ENCODE assay signal across 8 cellular contexts in genomic region chr19:43755256-43755801, GRCh38. TPM values are rescaled to one million over a fixed set of nuclear protein-coding genes. Genes with fewer than 3 reads are reported as not detected.
A peak's percentile ranks its signal among the peaks of the same experiment; 100 is the strongest.
DNase-seq lines count a peak whose midpoint lies in the region; ATAC-seq and TF ChIP-seq lines count a peak whose summit lies in the region.

No MANE protein-coding gene starts in this region.

- CTCF ChIA-PET in CD8-positive, alpha-beta memory T cell (lab: Charles Lee) = interaction anchor here (1.0 to 4.2 kb wide), 4 partner anchors 10 to 30 kb away, joined by 3 to 27 read pairs (median 8); no protein-coding TSS in a partner anchor
- CTCF ChIA-PET in activated B cell treated with CpG ODN at 0.5 μM for 24 hours (lab: Charles Lee) = interaction anchor here (1.9 to 4.0 kb wide), 4 partner anchors 10 to 30 kb away, joined by 8 to 33 read pairs (median 18); partner anchors contain the start of gene KCNN4

- H3K36me3 ChIP-seq in CD8-positive, alpha-beta memory T cell (ENCODE audit: insufficient read depth, low read length) = peaks cover 3% of the 10 kb centered on the region

- H3K27me3 Mint-ChIP-seq in CD8-positive, alpha-beta memory T cell = peaks cover 0 to 5% of the 10 kb centered on the region in 2 donors
- H3K27me3 Mint-ChIP-seq in HFFc6 (ENCODE audit: insufficient read depth) = peaks cover 1% of the 10 kb centered on the region
- H3K27me3 Mint-ChIP-seq in activated B cell treated with CpG ODN at 0.5 μM for 24 hours = no peaks in the 10 kb centered on the region

- TF ChIP-seq CTCF in HFFc6 (IDR thresholded peaks at IDR 0.05) (no peak), activated B cell treated with CpG ODN at 0.5 μM for 24 hours (IDR thresholded peaks at IDR 0.05) (no peak)

- peak overlapping the region; percentile 98 to 99 (median 98) for H3K27ac Mint-ChIP-seq in CD8-positive, alpha-beta memory T cell
- H3K27ac Mint-ChIP-seq in HFFc6 (peak overlapping the region; percentile 98), activated B cell treated with CpG ODN at 0.5 μM for 24 hours (peak overlapping the region; percentile 98)

- peaks cover 0 to 4% (median 0%) of the 10 kb centered on the region in 5 donors for H3K9me3 Mint-ChIP-seq in CD8-positive, alpha-beta memory T cell
- H3K9me3 Mint-ChIP-seq in HFFc6 = no peaks in the 10 kb centered on the region
- no peaks in the 10 kb centered on the region for H3K9me3 Mint-ChIP-seq in activated B cell treated with CpG ODN at 0.5 μM for 24 hours

- H3K4me1 ChIP-seq in CD8-positive, alpha-beta memory T cell (ENCODE audit: insufficient read depth, low read length) = peaks cover 33% of the 10 kb centered on the region

- POLR2A ChIA-PET in CD8-positive, alpha-beta memory T cell (lab: Charles Lee) = interaction anchor here (1.0 to 2.9 kb wide), 4 partner anchors 10 to 87 kb away, joined by 5 to 19 read pairs (median 8); partner anchors contain the start of gene KCNN4
- POLR2A ChIA-PET in activated B cell treated with CpG ODN at 0.5 μM for 24 hours (lab: Charles Lee) = interaction anchor here (0.8 to 24.7 kb wide), 12 partner anchors 10 to 251 kb away, joined by 3 to 661 read pairs (median 9); partner anchors contain the start of genes IRGQ, KCNN4, PHLDB3 and PLAUR

- H3K4me3 Mint-ChIP-seq in CD8-positive, alpha-beta memory T cell = peak overlapping the region; percentile 92 to 98 (median 97)
- peak overlapping the region; percentile 95 for H3K4me3 Mint-ChIP-seq in HFFc6
- peak overlapping the region; percentile 90 for H3K4me3 Mint-ChIP-seq in activated B cell treated with CpG ODN at 0.5 μM for 24 hours

- no peaks in the 10 kb centered on the region for H3K27me3 ChIP-seq in CD8-positive, alpha-beta memory T cell (ENCODE audit: insufficient read depth, low read length, poor library complexity, severe bottlenecking)

- H3K4me1 Mint-ChIP-seq in CD8-positive, alpha-beta memory T cell = peaks cover 38 to 47% (median 41%) of the 10 kb centered on the region in 3 donors
- H3K4me1 Mint-ChIP-seq in HFFc6 (ENCODE audit: low read depth) (peaks cover 73% of the 10 kb centered on the region), activated B cell treated with CpG ODN at 0.5 μM for 24 hours (peaks cover 78% of the 10 kb centered on the region)

- peak; percentile 67 to 84 (median 75) for DNase-seq in CD8-positive, alpha-beta memory T cell
- DNase-seq in HFFc6 = no peak
- peak; percentile 86 for DNase-seq in NCI-H2227 (lab: John Stamatoyannopoulos, UW; ENCODE audit: unreplicated experiment)
- peak; percentile 73 for DNase-seq in activated B cell treated with CpG ODN at 0.5 μM for 24 hours
- DNase-seq in central memory CD4-positive, alpha-beta T cell = peak; percentile 71
- DNase-seq in islet precursor cell = peak; percentile 81
- peak; percentile 91 for DNase-seq in stimulated activated CD4-positive, alpha-beta T cell treated with anti-CD3 and anti-CD28 coated beads, Interleukin-15, amount 100 ng/mL, for 24 hours
- no peak for DNase-seq in 8988T

- H3K9me3 ChIP-seq in CD8-positive, alpha-beta memory T cell (ENCODE audit: low read length) = no peaks in the 10 kb centered on the region

- H3K36me3 Mint-ChIP-seq in CD8-positive, alpha-beta memory T cell = peaks cover 0 to 25% (median 3%) of the 10 kb centered on the region in 3 donors
- H3K36me3 Mint-ChIP-seq in HFFc6 (ENCODE audit: low read depth) = peaks cover 28% of the 10 kb centered on the region
- H3K36me3 Mint-ChIP-seq in activated B cell treated with CpG ODN at 0.5 μM for 24 hours (ENCODE audit: low read depth) = peaks cover 30% of the 10 kb centered on the region

- peak overlapping the region; percentile 94 for H3K27ac ChIP-seq in CD8-positive, alpha-beta memory T cell (ENCODE audit: low read depth, low read length)

- intact Hi-C loops in activated B cell treated with CpG ODN at 0.5 μM for 24 hours (cut with micrococcal nuclease) = loop anchor here (2.0 kb wide), 1 partner anchor 55 kb away; no protein-coding TSS in a partner anchor

- no peak for ATAC-seq in activated B cell treated with CpG ODN at 0.5 μM for 24 hours (ENCODE audit: low read depth)

- H3K4me3 ChIP-seq in CD8-positive, alpha-beta memory T cell (ENCODE audit: low read length) = peak overlapping the region; percentile 99

RNA-seq across cellular contexts. Expression of gene SMG9, which starts 0.6 kb away (rescaled TPM):
- total RNA-seq in CD8-positive, alpha-beta memory T cell = 10 to 100 TPM; 85.8 to 91.3 TPM
- polyA plus RNA-seq in CD8-positive, alpha-beta memory T cell = 11.0 TPM
- 10 to 100 TPM; 29.8 to 39.4 (median 32.0) TPM for total RNA-seq in HFFc6 (2021; fragmentation: NEBNext Ultra II Directional; extraction: Animal tissue kit (Norgen Biotek cat#: 25700))
- 91.2 and 105 TPM in 2 replicates for total RNA-seq in activated B cell treated with CpG ODN at 0.5 μM for 24 hours

RNA-seq across cellular contexts. Expression of gene KCNN4, which starts 25.4 kb away (rescaled TPM):
- total RNA-seq in CD8-positive, alpha-beta memory T cell = 10 to 100 TPM; 93.8 to 97.6 TPM
- 8.3 TPM for polyA plus RNA-seq in CD8-positive, alpha-beta memory T cell
- total RNA-seq in HFFc6 (2021; fragmentation: NEBNext Ultra II Directional; extraction: Animal tissue kit (Norgen Biotek cat#: 25700)) = 1 to 10 TPM in 2 of 6 experiments, under 1 TPM in 4; 0.53 to 3.1 (median 0.81) TPM
- 137 and 154 TPM in 2 replicates for total RNA-seq in activated B cell treated with CpG ODN at 0.5 μM for 24 hours

RNA-seq across cellular contexts. Expression of gene IRGC, which starts 39.5 kb away (rescaled TPM):
- not detected for total RNA-seq in CD8-positive, alpha-beta memory T cell
- not detected for polyA plus RNA-seq in CD8-positive, alpha-beta memory T cell
- total RNA-seq in HFFc6 (2021; fragmentation: NEBNext Ultra II Directional; extraction: Animal tissue kit (Norgen Biotek cat#: 25700)) = not detected
- total RNA-seq in activated B cell treated with CpG ODN at 0.5 μM for 24 hours = not detected in 2 replicates

RNA-seq across cellular contexts. Expression of gene LYPD5, which starts 46.9 kb away (rescaled TPM):
- total RNA-seq in CD8-positive, alpha-beta memory T cell = under 1 TPM; 0.68 to 0.80 TPM
- not detected for polyA plus RNA-seq in CD8-positive, alpha-beta memory T cell
- under 1 TPM in 5 of 6 experiments, not detected in 1; 0.11 to 0.81 (median 0.34) TPM for total RNA-seq in HFFc6 (2021; fragmentation: NEBNext Ultra II Directional; extraction: Animal tissue kit (Norgen Biotek cat#: 25700))
- total RNA-seq in activated B cell treated with CpG ODN at 0.5 μM for 24 hours = 0.44 TPM in 1 of 2 replicates, not detected in the other

Comparison
In these comparisons a context has a peak if more than half of its experiments do, and no peak if none do; other contexts are left out.
1. DNase-seq: peak in CD8-positive, alpha-beta memory T cell (5 of 5), NCI-H2227 (single experiment), activated B cell treated with CpG ODN at 0.5 μM for 24 hours (single experiment), central memory CD4-positive, alpha-beta T cell (single experiment), islet precursor cell (single experiment) and stimulated activated CD4-positive, alpha-beta T cell treated with anti-CD3 and anti-CD28 coated beads, Interleukin-15, amount 100 ng/mL, for 24 hours (single experiment); none in HFFc6 (single experiment) and 8988T (single experiment).
2. RNA of gene KCNN4, which starts 25.4 kb away (total RNA-seq): 137 to 154 TPM in activated B cell treated with CpG ODN at 0.5 μM for 24 hours and 93.8 to 97.6 TPM in CD8-positive, alpha-beta memory T cell; 0.53 to 3.1 TPM in HFFc6; every median in the first group is over 10 times any median in the second.
3. Peak in every context shown above with its lines, with median percentiles within 50 percentile points of each other: H3K27ac Mint-ChIP-seq and H3K4me3 Mint-ChIP-seq.